8 cellular contexts compared by ENCODE assay signal in genomic region chr17:46259845-46260661, GRCh38. TPM values are rescaled to one million over a fixed set of nuclear protein-coding genes. Genes with fewer than 3 reads are reported as not detected.
DNase-seq lines count a peak whose midpoint lies in the region; FAIRE-seq and TF ChIP-seq lines count a peak whose summit lies in the region.
"Not testable (repeated sequence)": the region's sequence is repeated elsewhere in the genome, so short reads cannot be mapped to it uniquely, and the experiment has no call there.

No MANE protein-coding gene starts in this region.

- TF ChIP-seq POLR2A in esophagus squamous epithelium (IDR thresholded peaks at IDR 0.05) = not testable (repeated sequence)

- DNase-seq in G401 (ENCODE audit: low spot score) (peak; percentile 50), M059J (ENCODE audit: low read depth) (peak; percentile 27), adipocyte (ENCODE audit: low read depth) (peak; percentile 67), left kidney (ENCODE audit: low read depth, low spot score) (peak; percentile 28)
- not testable (repeated sequence) for DNase-seq in esophagus squamous epithelium (lab: John Stamatoyannopoulos, UW); urothelium cell line (ENCODE audit: low spot score)

- H3K27me3 ChIP-seq in adipocyte (replicated peaks; ENCODE audit: control insufficient read depth, insufficient read depth, low read length); esophagus squamous epithelium; parathyroid adenoma (ENCODE audit: control insufficient read depth, insufficient read depth, low read length): not testable (repeated sequence)

- WGBS in esophagus squamous epithelium, 2 donors = 5 to 6% methylated on average over 9 to 11 of the region's 62 CpGs

- FAIRE-seq in urothelium cell line (lab: Jason Lieb, UNC) = peak; percentile 67

- TF ChIP-seq CTCF in esophagus squamous epithelium (IDR thresholded peaks at IDR 0.05) = not testable (repeated sequence)
- TF ChIP-seq CTCF in parathyroid adenoma (IDR thresholded peaks at IDR 0.05) = peak; percentile 23

- in situ Hi-C loops in G401 (cut with HindIII; ENCODE audit: low sequenced_read_pairs) = not testable (repeated sequence)

- not testable (repeated sequence) for H3K36me3 ChIP-seq in adipocyte (ENCODE audit: control insufficient read depth, insufficient read depth, low read length, severe bottlenecking); esophagus squamous epithelium; parathyroid adenoma (ENCODE audit: control insufficient read depth, insufficient read depth, low read length)

- H3K4me3 ChIP-seq in adipocyte (ENCODE audit: low read length) (peak overlapping the region; percentile 63), esophagus squamous epithelium (peak overlapping the region; percentile 4 to 64 (median 34))
- not testable (repeated sequence) for H3K4me3 ChIP-seq in parathyroid adenoma (ENCODE audit: low read depth, low read length)

- peak overlapping the region; percentile 78 for H3K4me3 Mint-ChIP-seq in T-helper 1 cell treated with Interleukin-12 subunit alpha and Interleukin-12 subunit beta and Interleukin-4 antibody, amounts not matched to agents 30 μg/mL and 1 μg/mL, for 36 hours

- not testable (repeated sequence) for H3K9ac ChIP-seq in adipocyte (ENCODE audit: low read length); parathyroid adenoma

- H2AFZ ChIP-seq in parathyroid adenoma = peak overlapping the region; percentile 75

- H3K9me3 Mint-ChIP-seq in T-helper 1 cell treated with Interleukin-12 subunit alpha and Interleukin-12 subunit beta and Interleukin-4 antibody, amounts not matched to agents 30 μg/mL and 1 μg/mL, for 36 hours = not testable (repeated sequence)

- H3K9me3 ChIP-seq in adipocyte (ENCODE audit: control insufficient read depth, low read length); esophagus squamous epithelium; parathyroid adenoma (ENCODE audit: control insufficient read depth, low read length): not testable (repeated sequence)

- H3K4me1 Mint-ChIP-seq in T-helper 1 cell treated with Interleukin-12 subunit alpha and Interleukin-12 subunit beta and Interleukin-4 antibody, amounts not matched to agents 30 μg/mL and 1 μg/mL, for 36 hours (ENCODE audit: low read depth) = peaks cover 15% of the 10 kb centered on the region

- peaks cover 16% of the 10 kb centered on the region for H3K27me3 Mint-ChIP-seq in T-helper 1 cell treated with Interleukin-12 subunit alpha and Interleukin-12 subunit beta and Interleukin-4 antibody, amounts not matched to agents 30 μg/mL and 1 μg/mL, for 36 hours (ENCODE audit: low read depth)

- not testable (repeated sequence) for H3K27ac ChIP-seq in esophagus squamous epithelium
- H3K27ac ChIP-seq in parathyroid adenoma = peak overlapping the region; percentile 54

- not testable (repeated sequence) for H3K27ac Mint-ChIP-seq in T-helper 1 cell treated with Interleukin-12 subunit alpha and Interleukin-12 subunit beta and Interleukin-4 antibody, amounts not matched to agents 30 μg/mL and 1 μg/mL, for 36 hours

- H3K4me1 ChIP-seq in adipocyte (ENCODE audit: control insufficient read depth, insufficient read depth, low read length); esophagus squamous epithelium; parathyroid adenoma: not testable (repeated sequence)

- peak overlapping the region; percentile 31 for H3K4me2 ChIP-seq in parathyroid adenoma (ENCODE audit: low read length)

- intact Hi-C loops in esophagus squamous epithelium (cut with DNase I) = not testable (repeated sequence)

- not testable (repeated sequence) for H3K36me3 Mint-ChIP-seq in T-helper 1 cell treated with Interleukin-12 subunit alpha and Interleukin-12 subunit beta and Interleukin-4 antibody, amounts not matched to agents 30 μg/mL and 1 μg/mL, for 36 hours (ENCODE audit: low read depth)

- not testable (repeated sequence) for H3K79me2 ChIP-seq in parathyroid adenoma

RNA-seq across cellular contexts. Expression of gene LRRC37A, which starts 34.9 kb away (rescaled TPM):
- total RNA-seq in G401 (2014; rRNA removed; shearing (Covaris generic)) = 0.25 and 1.6 TPM in 2 replicates
- total RNA-seq in M059J (2014; rRNA removed; shearing (Covaris generic)) = 0.89 and 1.5 TPM in 2 replicates
- 1 to 10 TPM in 2 of 4 donors, under 1 TPM in 2; 0.18 to 1.1 (median 0.85) TPM for total RNA-seq in esophagus squamous epithelium
